Comparison of ENCODE assay signal across 15 cellular contexts in genomic region chr3:117814975-117815374, GRCh38.
"Had no signal": no experiment of that assay in that cellular context is flagged by ENCODE, and none has a peak within 500 bp of the region (broad histone marks: within the 10 kb centered on the region; RNA-seq: fewer than 3 reads in every experiment).

No MANE protein-coding gene starts in this region.

- H3K27ac ChIP-seq: neutrophil, right atrium auricular region, skin epidermis, tibial artery had no signal

- DNase-seq: activated CD4-positive, alpha-beta T cell treated with anti-CD3 and anti-CD28 coated beads, Interleukin-2, amount 50 U/mL, for 1 hour; activated CD4-positive, CD25-positive, alpha-beta regulatory T cell; activated naive CD4-positive, alpha-beta T cell treated with anti-CD3 and anti-CD28 coated beads for 36 hours; activated T-cell treated with anti-CD3 and anti-CD28 coated beads for 4 hours; dermis blood vessel endothelial cell; immature natural killer cell; left cardiac atrium; naive thymus-derived CD4-positive, alpha-beta T cell; posterior cingulate gyrus; tibial artery had no signal

- H3K9me3 ChIP-seq: neutrophil, right atrium auricular region, tibial artery had no signal

- H3K27me3 ChIP-seq: neutrophil, right atrium auricular region, tibial artery had no signal

- H3K4me1 ChIP-seq: right atrium auricular region, tibial artery had no signal

- H3K36me3 ChIP-seq: neutrophil, right atrium auricular region, tibial artery had no signal

- ATAC-seq: activated T-helper 17 cell treated with anti-CD3 and anti-CD28 coated beads, Interleukin-2, amount 50 U/mL, for 72 hours; left cardiac atrium; naive thymus-derived CD4-positive, alpha-beta T cell had no signal

- H3K4me3 ChIP-seq: lung, right atrium auricular region, skin epidermis, tibial artery had no signal
